8 cellular contexts compared by ENCODE assay signal in genomic region chr19:44749318-44749717, GRCh38. TPM values are rescaled to one million over a fixed set of nuclear protein-coding genes. Genes with fewer than 3 reads are reported as not detected.
A peak's percentile ranks its signal among the peaks of the same experiment; 100 is the strongest.
DNase-seq lines count a peak whose midpoint lies in the region; ATAC-seq and TF ChIP-seq lines count a peak whose summit lies in the region.

No MANE protein-coding gene starts in this region.

- H3K27ac ChIP-seq in heart left ventricle = peak overlapping the region; percentile 88 to 100 (median 96)
- H3K27ac ChIP-seq in breast epithelium = peak overlapping the region; percentile 91 to 96
- H3K27ac ChIP-seq in vagina = peak overlapping the region; percentile 93

- WGBS in heart left ventricle, 4 donors = 24 to 54% (median 28%) methylated on average over 2 of the region's 2 CpGs

- H3K4me1 ChIP-seq in heart left ventricle (peaks cover 2 to 84% (median 59%) of the 10 kb centered on the region in 12 donors), breast epithelium (peaks cover 11 to 18% of the 10 kb centered on the region in 2 donors), vagina (peaks cover 78% of the 10 kb centered on the region)

- TF ChIP-seq CTCF in heart left ventricle (IDR thresholded peaks at IDR 0.05) (no peak), breast epithelium (IDR thresholded peaks at IDR 0.05) (no peak), mesothelial cell of epicardium (IDR thresholded peaks at IDR 0.05; ENCODE audit: unreplicated experiment) (no peak), vagina (IDR thresholded peaks at IDR 0.05) (no peak), GM20000 (IDR thresholded peaks at IDR 0.05; ENCODE audit: extremely low read depth, missing control alignments) (no peak)

- no peak for DNase-seq in heart left ventricle
- no peak for DNase-seq in left cardiac atrium
- DNase-seq in breast epithelium (ENCODE audit: low spot score in 2 of 2) = no peak
- no peak for DNase-seq in mesothelial cell of epicardium (ENCODE audit: low spot score in 2 of 2, unreplicated experiment in 2 of 2)
- no peak for DNase-seq in vagina (ENCODE audit: extremely low spot score in 2 of 2)
- DNase-seq in NCI-H345 treated with DMSO at 0.1 percent for 48 hours (lab: John Stamatoyannopoulos, UW; ENCODE audit: unreplicated experiment) = no peak
- no peak for DNase-seq in GM20000 (ENCODE audit: low spot score)

- peaks cover 8% of the 10 kb centered on the region for H3K27me3 Mint-ChIP-seq in mesothelial cell of epicardium (ENCODE audit: low read depth)

- no peak for TF ChIP-seq POLR2A in heart left ventricle (IDR thresholded peaks at IDR 0.05)
- no peak for TF ChIP-seq POLR2A in breast epithelium (IDR thresholded peaks at IDR 0.05)
- TF ChIP-seq POLR2A in vagina (IDR thresholded peaks at IDR 0.05) = no peak

- H3K9me3 ChIP-seq in heart left ventricle = no peaks in the 10 kb centered on the region
- no peaks in the 10 kb centered on the region for H3K9me3 ChIP-seq in breast epithelium
- H3K9me3 ChIP-seq in vagina = no peaks in the 10 kb centered on the region

- no peaks in the 10 kb centered on the region for H3K9me3 Mint-ChIP-seq in mesothelial cell of epicardium

- H3K4me3 ChIP-seq in heart left ventricle (peak overlapping the region; percentile 74 to 99 (median 88)), breast epithelium (peak overlapping the region; percentile 76 to 95 (median 76)), vagina (peak overlapping the region; percentile 63 to 87)

- H3K36me3 ChIP-seq in heart left ventricle (peaks cover 4 to 37% (median 21%) of the 10 kb centered on the region in 9 donors), breast epithelium (no peaks in the 10 kb centered on the region), vagina (peaks cover 0 to 6% of the 10 kb centered on the region in 2 donors)

- no peak for ATAC-seq in heart left ventricle
- ATAC-seq in left cardiac atrium = no peak
- no peak for ATAC-seq in GM21825 (IDR thresholded peaks at IDR 0.05; ENCODE audit: unreplicated experiment)

- H3K36me3 Mint-ChIP-seq in mesothelial cell of epicardium = peaks cover 3% of the 10 kb centered on the region

- H3K4me1 Mint-ChIP-seq in mesothelial cell of epicardium = peaks cover 45% of the 10 kb centered on the region

- intact Hi-C loops in heart left ventricle (cut with DNase I) = no loop called here
- intact Hi-C loops in left cardiac atrium (cut with DNase I) = no loop called here
- intact Hi-C loops in breast epithelium (cut with DNase I; ENCODE audit: low total_unique reads) = no loop called here
- intact Hi-C loops in vagina (cut with DNase I) = no loop called here

- peak overlapping the region; percentile 74 for H3K4me3 Mint-ChIP-seq in mesothelial cell of epicardium

- H3K27ac Mint-ChIP-seq in mesothelial cell of epicardium = peak overlapping the region; percentile 21

- H3K27me3 ChIP-seq in heart left ventricle (no peaks in the 10 kb centered on the region), breast epithelium (no peaks in the 10 kb centered on the region), vagina (no peaks in the 10 kb centered on the region)

RNA-seq across cellular contexts. Expression of gene BCL3, which starts 0.8 kb away (rescaled TPM):
- 10 to 100 TPM; 11.7 to 90.5 (median 22.9) TPM for total RNA-seq in heart left ventricle
- 10 to 100 TPM; 18.6 to 18.9 TPM for polyA plus RNA-seq in heart left ventricle
- total RNA-seq in left cardiac atrium = 10 to 100 TPM; 22.6 to 65.0 TPM
- 10 to 100 TPM in 2 of 3 donors, 1 to 10 TPM in 1; 4.3 to 37.6 (median 34.4) TPM for total RNA-seq in breast epithelium
- 14.9 to 21.5 TPM (median 20.1 TPM) in 3 replicates for total RNA-seq in mesothelial cell of epicardium
- total RNA-seq in vagina = 86.9 TPM

RNA-seq across cellular contexts. Expression of gene CBLC, which starts 28.4 kb away (rescaled TPM):
- not detected for total RNA-seq in heart left ventricle
- polyA plus RNA-seq in heart left ventricle = under 1 TPM in 1 of 2 donors, not detected in 1; 0.04 TPM
- total RNA-seq in left cardiac atrium = not detected
- total RNA-seq in breast epithelium = 10 to 100 TPM in 2 of 3 donors, not detected in 1; 15.7 to 18.1 TPM
- 8.5 to 10.8 TPM (median 8.8 TPM) in 3 replicates for total RNA-seq in mesothelial cell of epicardium
- total RNA-seq in vagina = 42.2 TPM

RNA-seq across cellular contexts. Expression of gene CEACAM16, which starts 50.4 kb away (rescaled TPM):
- total RNA-seq in heart left ventricle = not detected
- polyA plus RNA-seq in heart left ventricle = not detected
- not detected for total RNA-seq in left cardiac atrium
- total RNA-seq in breast epithelium = not detected
- total RNA-seq in mesothelial cell of epicardium = not detected in 3 replicates
- not detected for total RNA-seq in vagina

RNA-seq across cellular contexts. Expression of gene BCAM, which starts 59.6 kb away (rescaled TPM):
- total RNA-seq in heart left ventricle (100 to 1,000 TPM in 4 of 9 donors, 10 to 100 TPM in 5; 50.9 to 160 (median 94.3) TPM), left cardiac atrium (10 to 100 TPM; 76.4 to 76.9 TPM), breast epithelium (100 to 1,000 TPM in 1 of 3 donors, 10 to 100 TPM in 2; 17.1 to 102 (median 75.4) TPM), mesothelial cell of epicardium (346 to 378 TPM (median 355 TPM) in 3 replicates), vagina (57.2 TPM)
- polyA plus RNA-seq in heart left ventricle = 100 to 1,000 TPM in 1 of 2 donors, 10 to 100 TPM in 1; 55.3 to 126 TPM
